In the genomic region with DNA sequence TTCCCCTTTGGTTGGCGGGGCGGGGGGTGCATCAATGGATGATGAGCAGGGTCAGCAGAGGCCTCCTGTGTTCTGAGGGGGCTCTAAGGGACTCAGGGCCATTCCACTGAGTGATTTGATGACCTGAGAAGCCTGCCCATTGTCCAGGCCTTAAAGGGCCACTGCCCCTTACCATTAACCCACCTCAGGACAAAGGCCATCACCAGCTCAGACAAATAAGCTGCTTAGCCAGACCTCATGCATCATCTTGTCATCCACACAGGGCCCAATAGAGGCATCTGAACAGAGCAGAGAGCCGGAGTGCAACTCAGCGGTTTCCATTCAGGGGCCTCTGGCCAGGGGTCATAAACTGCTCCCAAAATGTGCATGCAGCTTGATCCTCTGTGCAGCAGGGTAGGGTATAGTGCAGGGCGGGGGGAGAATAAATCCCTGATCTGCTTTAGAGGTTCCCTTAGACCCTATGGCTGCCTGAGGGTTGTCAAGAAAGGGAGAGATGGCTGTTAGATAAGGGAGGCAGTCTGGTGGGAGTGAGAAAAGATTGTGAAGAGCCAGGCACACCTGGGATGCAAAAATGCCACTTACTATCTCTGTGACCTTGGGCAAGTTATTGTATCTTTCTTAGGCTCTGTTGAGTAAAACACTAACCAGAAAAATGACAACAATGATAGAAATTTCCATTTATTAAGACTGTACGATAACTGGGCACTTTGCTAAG, we compare ENCODE assay signal across 26 cellular contexts.
DNase-seq lines count a peak whose midpoint lies in the region; FAIRE-seq and TF ChIP-seq lines count a peak whose summit lies in the region.
"Had no signal": no experiment of that assay in that cellular context is flagged by ENCODE, and none has a peak within 500 bp of the region (broad histone marks: within the 10 kb centered on the region; RNA-seq: fewer than 3 reads in every experiment).

No MANE protein-coding gene starts in this region.

- H3K18ac ChIP-seq in neuronal stem cell (ENCODE audit: low read length): no peak overlapping the region

- H3K4ac ChIP-seq in neuronal stem cell (ENCODE audit: low read length): no peak overlapping the region

- H3K4me1 ChIP-seq in mesodermal cell (ENCODE audit: control insufficient read depth, insufficient read depth, low read length, poor library complexity, severe bottlenecking) (peaks cover 6% of the 10 kb centered on the region), neuronal stem cell (ENCODE audit: control insufficient read depth in 2 of 2, insufficient read depth in 1 of 2, low read depth in 1 of 2, low read length in 2 of 2) (peaks cover 14 to 29% of the 10 kb centered on the region in 2 donors)

- H3K4me3 ChIP-seq in mesodermal cell (ENCODE audit: extremely low read depth, insufficient read depth, low read length, poor library complexity, severe bottlenecking) (no peak overlapping the region), neuronal stem cell (ENCODE audit: low read length in 2 of 2) (no peak overlapping the region)
- H3K4me3 ChIP-seq: BLaER1, GM12878, GM23248 had no signal

- peak overlapping the region in 4 of 5 experiments; percentile 54 to 82 (median 70) for H3K27ac Mint-ChIP-seq in brain
- H3K27ac Mint-ChIP-seq: CD4-positive, alpha-beta memory T cell had no signal

- no peak overlapping the region for H4K8ac ChIP-seq in neuronal stem cell (ENCODE audit: low read depth, low read length)

- H3K36me3 ChIP-seq in mesodermal cell (ENCODE audit: control insufficient read depth, insufficient read depth, low read length) (no peaks in the 10 kb centered on the region), neuronal stem cell (replicated peaks in 1 of 2; ENCODE audit: control insufficient read depth in 2 of 2, insufficient read depth in 2 of 2, low read length in 2 of 2) (no peaks in the 10 kb centered on the region)
- H3K36me3 ChIP-seq: BLaER1 had no signal

- H3K4me2 ChIP-seq in neuronal stem cell (ENCODE audit: insufficient read depth, low read length, poor library complexity, severe bottlenecking): no peak overlapping the region
- H3K4me2 ChIP-seq: BLaER1 had no signal

- H3K79me1 ChIP-seq in neuronal stem cell (ENCODE audit: low read depth, low read length): no peaks in the 10 kb centered on the region

- H2BK15ac ChIP-seq in neuronal stem cell (ENCODE audit: low read length): no peak overlapping the region

- TF ChIP-seq CTCF in brain (conservative IDR thresholded peaks at IDR 0.05): no peak

- H3K4me3 Mint-ChIP-seq in brain: no peak overlapping the region
- H3K4me3 Mint-ChIP-seq: CD4-positive, alpha-beta memory T cell had no signal

- H2BK5ac ChIP-seq in neuronal stem cell (ENCODE audit: low read length): no peak overlapping the region

- no peak for FAIRE-seq in HTR-8/SVneo (lab: Jason Lieb, UNC)
- FAIRE-seq: A204.1, GM12878 had no signal

- WGBS in mesodermal cell (ENCODE audit: insufficient coverage in 2 of 2), 2 experiments: 76 to 81% methylated on average over 2 to 3 of the region's 6 CpGs
- WGBS in neuronal stem cell (ENCODE audit: extremely low coverage in 2 of 2, insufficient read length in 2 of 2, insufficient replicate concordance in 1 of 2), 2 donors: no CpG with 5 or more reads among the region's 6 CpGs

- DNase-seq in NCI-H82 (lab: John Stamatoyannopoulos, UW): peak; percentile 62
- peak; percentile 80 for DNase-seq in neuronal stem cell (ENCODE audit: low spot score)
- no peak for DNase-seq in T-helper 2 cell
- no peak for DNase-seq in activated CD4-positive, alpha-beta T cell treated with anti-CD3 and anti-CD28 coated beads, Interleukin-2, amount 50 U/mL, for 48 hours
- DNase-seq in HTR-8/SVneo (ENCODE audit: insufficient read length, low spot score): no peak
- no peak for DNase-seq in epidermal melanocyte (ENCODE audit: insufficient read length, low spot score)
- DNase-seq: CD4-positive, alpha-beta memory T cell; COR-L47; GDM1; GM23248; H7; KBM-7; MV-4-11; NCI-H1105; NCI-H1436 treated with DMSO at 0.1 percent for 48 hours; NCI-H187 treated with DMSO at 0.1 percent for 48 hours; NCI-H446; NCI-H524 treated with DMSO at 0.1 percent for 48 hours; RPMI8226; SHP77; SW 1271 had no signal

- no peak overlapping the region for H2AK5ac ChIP-seq in neuronal stem cell (ENCODE audit: low read depth, low read length)

- H3K9me3 ChIP-seq in mesodermal cell (ENCODE audit: control insufficient read depth, low read length): peaks cover 13% of the 10 kb centered on the region
- peaks cover under 1 to 15% of the 10 kb centered on the region in 2 donors for H3K9me3 ChIP-seq in neuronal stem cell (replicated peaks in 1 of 2; ENCODE audit: control insufficient read depth in 2 of 2, insufficient read depth in 1 of 2, low read depth in 1 of 2, low read length in 2 of 2)
- H3K9me3 ChIP-seq: BLaER1 had no signal

- no peak overlapping the region for H3K23ac ChIP-seq in neuronal stem cell (ENCODE audit: low read depth, low read length, poor library complexity)

- no peak overlapping the region for H3K14ac ChIP-seq in neuronal stem cell (ENCODE audit: low read length)

- no peak overlapping the region for H3K9ac ChIP-seq in neuronal stem cell (ENCODE audit: low read depth, low read length, poor library complexity)
- H3K9ac ChIP-seq: BLaER1, GM23248 had no signal

- H3K27ac ChIP-seq in mesodermal cell (ENCODE audit: low read depth, low read length, severe bottlenecking) (peak overlapping the region; percentile 29), neuronal stem cell (replicated peaks; ENCODE audit: low read length) (no peak overlapping the region)
- H3K27ac ChIP-seq: BLaER1, GM23248 had no signal

- no peak overlapping the region for H4K91ac ChIP-seq in neuronal stem cell (ENCODE audit: low read depth, low read length, poor library complexity)

- peaks cover 0 to 11% (median 3%) of the 10 kb centered on the region in 3 experiments for H3K27me3 ChIP-seq in neuronal stem cell (ENCODE audit: control insufficient read depth in 3 of 3, insufficient read depth in 3 of 3, low read depth in 1 of 3, low read length in 3 of 3)
- H3K27me3 ChIP-seq: BLaER1 had no signal

- no peak overlapping the region for H2BK12ac ChIP-seq in neuronal stem cell (ENCODE audit: low read length)

- H2AFZ ChIP-seq in neuronal stem cell (ENCODE audit: low read length): no peak overlapping the region
- H2AFZ ChIP-seq: GM23248 had no signal

- H3K36me3 Mint-ChIP-seq in brain: peaks cover 10% of the 10 kb centered on the region
- H3K36me3 Mint-ChIP-seq: CD4-positive, alpha-beta memory T cell had no signal

- peaks cover 4 to 9% (median 5%) of the 10 kb centered on the region in 5 experiments for H3K9me3 Mint-ChIP-seq in brain

- peaks cover 11% of the 10 kb centered on the region for H3K27me3 Mint-ChIP-seq in brain

- no peak overlapping the region for H2BK120ac ChIP-seq in neuronal stem cell (ENCODE audit: low read depth, low read length)

- H3K4me1 Mint-ChIP-seq in brain: peaks cover 66% of the 10 kb centered on the region
- H3K4me1 Mint-ChIP-seq: CD4-positive, alpha-beta memory T cell had no signal

Comparison
In these comparisons a context has a peak if more than half of its experiments do, and no peak if none do; other contexts are left out.
1. DNase-seq: peak in NCI-H82 (single experiment) and neuronal stem cell (single experiment); none in T-helper 2 cell (0 of 5), activated CD4-positive, alpha-beta T cell treated with anti-CD3 and anti-CD28 coated beads, Interleukin-2, amount 50 U/mL, for 48 hours (0 of 2), HTR-8/SVneo (single experiment) and epidermal melanocyte (single experiment).